In the genomic region with DNA sequence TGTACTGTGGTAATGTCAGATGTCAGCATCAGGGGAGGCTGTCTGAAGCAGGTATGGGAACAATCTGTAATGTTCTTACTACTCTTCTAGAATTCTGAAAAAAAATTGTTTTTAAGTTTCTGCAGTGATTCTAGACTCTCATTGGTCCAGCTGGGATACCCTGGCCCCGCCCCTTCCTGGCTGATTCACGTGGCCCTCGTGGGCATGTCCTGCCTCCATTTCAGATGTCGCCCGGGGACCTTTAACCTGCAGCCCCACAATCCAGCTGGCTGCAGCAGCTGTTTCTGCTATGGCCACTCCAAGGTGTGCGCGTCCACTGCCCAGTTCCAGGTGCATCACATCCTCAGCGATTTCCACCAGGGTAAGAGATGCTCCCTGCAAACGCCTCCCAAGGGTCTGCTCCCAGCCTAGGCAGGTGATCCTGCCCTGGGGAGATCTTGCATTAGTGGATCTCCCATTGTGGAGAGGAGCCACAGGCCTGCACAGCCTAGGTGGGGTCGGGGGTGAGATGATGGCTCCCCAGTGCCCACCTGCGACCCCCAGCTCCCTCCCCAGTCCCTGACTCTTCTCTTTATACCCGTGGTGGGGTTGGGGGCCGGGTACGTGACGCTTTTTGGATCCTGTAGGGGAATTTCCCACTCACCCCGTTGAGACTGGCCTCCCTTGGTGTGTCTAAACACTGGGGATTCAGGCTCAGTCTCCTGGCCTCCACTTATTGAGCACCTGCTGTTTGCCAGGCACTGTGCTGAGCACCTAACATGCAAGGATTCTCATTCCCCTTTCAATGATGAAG, we compare ENCODE assay signal across 12 cellular contexts. TPM values are rescaled to one million over a fixed set of nuclear protein-coding genes. Genes with fewer than 3 reads are reported as not detected.
DNase-seq lines count a peak whose midpoint lies in the region; ATAC-seq and TF ChIP-seq lines count a peak whose summit lies in the region.
"Had no signal": no experiment of that assay in that cellular context is flagged by ENCODE, and none has a peak within 500 bp of the region (broad histone marks: within the 10 kb centered on the region; RNA-seq: fewer than 3 reads in every experiment).

No MANE protein-coding gene starts in this region.

- TF ChIP-seq EP300 in SK-N-SH (IDR thresholded peaks at IDR 0.05; ENCODE audit: borderline replicate concordance in 1 of 2, low read depth in 1 of 2, low read length in 1 of 2) = no peak

- CTCF ChIA-PET in SK-N-SH (lab: Yijun Ruan, JAX) = interaction anchor here (0.9 to 5.8 kb wide), 13 partner anchors 12 to 339 kb away, joined by 3 to 116 read pairs (median 11); no protein-coding TSS in a partner anchor

- H3F3A ChIP-seq in SK-N-SH (replicated peaks; ENCODE audit: insufficient read depth) = no peaks in the 10 kb centered on the region

- no peaks in the 10 kb centered on the region for H3K9me2 ChIP-seq in SK-N-SH

- H3K4me3 ChIP-seq in SK-N-SH (ENCODE audit: low read depth in 2 of 2, low read length in 1 of 2) = no peak overlapping the region
- H3K4me3 ChIP-seq: heart right ventricle had no signal

- DNase-seq in COLO829 (ENCODE audit: low spot score) = peak; percentile 35
- DNase-seq in RPMI8226 = peak; percentile 55
- peak; percentile 28 to 37 for DNase-seq in activated T-cell treated with anti-CD3 and anti-CD28 coated beads, Interleukin-2, amount 50 U/mL, for 72 hours
- DNase-seq in stimulated activated CD4-positive, alpha-beta T cell treated with anti-CD3 and anti-CD28 coated beads, Interleukin-12 subunit alpha, Interleukin-12 subunit beta, amount 100 ng/mL, for 48 hours (ENCODE audit: low read depth in 2 of 3, low spot score in 1 of 3) = peak in 2 of 3 donors; percentile 19 to 20
- no peak for DNase-seq in SK-N-SH
- DNase-seq in NCI-H1417 treated with DMSO at 0.1 percent for 48 hours (lab: John Stamatoyannopoulos, UW) = no peak
- DNase-seq in left colon = no peak
- DNase-seq: aorta, heart right ventricle, NCI-H446, SHP77 treated with DMSO at 0.1 percent for 48 hours had no signal

- peaks cover 5% of the 10 kb centered on the region for H3K4me1 Mint-ChIP-seq in activated T-cell treated with anti-CD3 and anti-CD28 coated beads, Interleukin-2, amount 50 U/mL, for 72 hours (ENCODE audit: low read depth)

- H3K9ac ChIP-seq in SK-N-SH = no peak overlapping the region

- intact Hi-C loops in left colon (cut with DNase I, micrococcal nuclease) = loop anchor here (10.0 kb wide), 2 partner anchors 171 to 341 kb away; no protein-coding TSS in a partner anchor

- ATAC-seq in activated T-cell treated with anti-CD3 and anti-CD28 coated beads, Interleukin-2, amount 50 U/mL, for 72 hours (replicated peaks in 1 of 2) = peak; percentile 42 to 43
- ATAC-seq in GM19463 (IDR thresholded peaks at IDR 0.05; ENCODE audit: unreplicated experiment) (no peak), left colon (no peak)

- H3K36me3 Mint-ChIP-seq in activated T-cell treated with anti-CD3 and anti-CD28 coated beads, Interleukin-2, amount 50 U/mL, for 72 hours (ENCODE audit: insufficient read depth in 2 of 2) = no peaks in the 10 kb centered on the region

- no peaks in the 10 kb centered on the region for H4K20me1 ChIP-seq in SK-N-SH (ENCODE audit: insufficient read depth)

- H3K27me3 ChIP-seq in SK-N-SH (ENCODE audit: insufficient read depth) = no peaks in the 10 kb centered on the region

- no peak for TF ChIP-seq RAD21 in SK-N-SH (IDR thresholded peaks at IDR 0.05; ENCODE audit: low read length)

- H3K27ac ChIP-seq in SK-N-SH (ENCODE audit: low read depth in 2 of 2, low read length in 1 of 2) = no peak overlapping the region
- H3K27ac ChIP-seq: heart right ventricle had no signal

- no peak overlapping the region for H2AFZ ChIP-seq in SK-N-SH (ENCODE audit: low read depth)

- H3K4me2 ChIP-seq in SK-N-SH = no peak overlapping the region

- H3K27ac Mint-ChIP-seq in activated T-cell treated with anti-CD3 and anti-CD28 coated beads, Interleukin-2, amount 50 U/mL, for 72 hours = no peak overlapping the region

- no peak overlapping the region for H3K4me3 Mint-ChIP-seq in activated T-cell treated with anti-CD3 and anti-CD28 coated beads, Interleukin-2, amount 50 U/mL, for 72 hours

- H3K9me3 Mint-ChIP-seq in activated T-cell treated with anti-CD3 and anti-CD28 coated beads, Interleukin-2, amount 50 U/mL, for 72 hours = no peaks in the 10 kb centered on the region

- no peaks in the 10 kb centered on the region for H3K79me2 ChIP-seq in SK-N-SH (ENCODE audit: insufficient read depth)

- H3K36me3 ChIP-seq in SK-N-SH (replicated peaks in 1 of 2; ENCODE audit: control insufficient read depth in 1 of 2, insufficient read depth in 2 of 2, low read length in 1 of 2) = no peaks in the 10 kb centered on the region
- H3K36me3 ChIP-seq: heart right ventricle had no signal

- TF ChIP-seq CTCF in SK-N-SH (IDR thresholded peaks at IDR 0.05) = no peak

- H3K9me3 ChIP-seq in SK-N-SH = no peaks in the 10 kb centered on the region
- H3K9me3 ChIP-seq: heart right ventricle had no signal

- WGBS in SK-N-SH (ENCODE audit: low lambda C conversion rate) = 71% methylated on average over 16 of the region's 16 CpGs

- H3K27me3 Mint-ChIP-seq in activated T-cell treated with anti-CD3 and anti-CD28 coated beads, Interleukin-2, amount 50 U/mL, for 72 hours (ENCODE audit: low read depth) = peaks cover 5% of the 10 kb centered on the region

- H3K4me1 ChIP-seq in SK-N-SH (ENCODE audit: control insufficient read depth in 1 of 2, insufficient read depth in 2 of 2, low read depth in 1 of 2, low read length in 1 of 2) = no peaks in the 10 kb centered on the region; a peak in 1 of 4 replicates

- POLR2A ChIA-PET in SK-N-SH (lab: Yijun Ruan, JAX) = interaction anchor here (1.2 kb wide), 1 partner anchor 8 kb away, joined by 4 read pairs; no protein-coding TSS in a partner anchor

TF ChIP-seq in SK-N-SH, 30 proteins besides CTCF, POLR2A, EP300 and RAD21 (continues in another document):
- TF ChIP-seq FOXJ3 (CRISPR knock-in tag; IDR thresholded peaks at IDR 0.05) = no peak
- TF ChIP-seq, protein P1, sequence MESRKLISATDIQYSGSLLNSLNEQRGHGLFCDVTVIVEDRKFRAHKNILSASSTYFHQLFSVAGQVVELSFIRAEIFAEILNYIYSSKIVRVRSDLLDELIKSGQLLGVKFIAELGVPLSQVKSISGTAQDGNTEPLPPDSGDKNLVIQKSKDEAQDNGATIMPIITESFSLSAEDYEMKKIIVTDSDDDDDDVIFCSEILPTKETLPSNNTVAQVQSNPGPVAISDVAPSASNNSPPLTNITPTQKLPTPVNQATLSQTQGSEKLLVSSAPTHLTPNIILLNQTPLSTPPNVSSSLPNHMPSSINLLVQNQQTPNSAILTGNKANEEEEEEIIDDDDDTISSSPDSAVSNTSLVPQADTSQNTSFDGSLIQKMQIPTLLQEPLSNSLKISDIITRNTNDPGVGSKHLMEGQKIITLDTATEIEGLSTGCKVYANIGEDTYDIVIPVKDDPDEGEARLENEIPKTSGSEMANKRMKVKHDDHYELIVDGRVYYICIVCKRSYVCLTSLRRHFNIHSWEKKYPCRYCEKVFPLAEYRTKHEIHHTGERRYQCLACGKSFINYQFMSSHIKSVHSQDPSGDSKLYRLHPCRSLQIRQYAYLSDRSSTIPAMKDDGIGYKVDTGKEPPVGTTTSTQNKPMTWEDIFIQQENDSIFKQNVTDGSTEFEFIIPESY (IDR thresholded peaks at IDR 0.05; ENCODE audit: borderline replicate concordance, low read depth) = no peak
- no peak for TF ChIP-seq SIN3A (IDR thresholded peaks at IDR 0.05; ENCODE audit: borderline replicate concordance, low read depth, low read length)
- no peak for TF ChIP-seq RCOR1 (IDR thresholded peaks at IDR 0.05; ENCODE audit: low read length)
- TF ChIP-seq MEF2A (IDR thresholded peaks at IDR 0.05; ENCODE audit: borderline replicate concordance, low read depth) = no peak
- TF ChIP-seq NFIC (IDR thresholded peaks at IDR 0.05; ENCODE audit: borderline replicate concordance) = no peak
- TF ChIP-seq, protein P2, sequence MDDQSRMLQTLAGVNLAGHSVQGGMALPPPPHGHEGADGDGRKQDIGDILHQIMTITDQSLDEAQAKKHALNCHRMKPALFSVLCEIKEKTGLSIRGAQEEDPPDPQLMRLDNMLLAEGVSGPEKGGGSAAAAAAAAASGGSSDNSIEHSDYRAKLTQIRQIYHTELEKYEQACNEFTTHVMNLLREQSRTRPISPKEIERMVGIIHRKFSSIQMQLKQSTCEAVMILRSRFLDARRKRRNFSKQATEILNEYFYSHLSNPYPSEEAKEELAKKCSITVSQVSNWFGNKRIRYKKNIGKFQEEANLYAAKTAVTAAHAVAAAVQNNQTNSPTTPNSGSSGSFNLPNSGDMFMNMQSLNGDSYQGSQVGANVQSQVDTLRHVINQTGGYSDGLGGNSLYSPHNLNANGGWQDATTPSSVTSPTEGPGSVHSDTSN (IDR thresholded peaks at IDR 0.05) = no peak
- no peak for TF ChIP-seq CHD2 (IDR thresholded peaks at IDR 0.05; ENCODE audit: low read length, partially characterized antibody)
- no peak for TF ChIP-seq MXI1 (IDR thresholded peaks at IDR 0.05; ENCODE audit: low read depth, low read length)
- TF ChIP-seq YY1 (IDR thresholded peaks at IDR 0.05; ENCODE audit: low read depth) = no peak
- no peak for TF ChIP-seq JUND (IDR thresholded peaks at IDR 0.05)
- TF ChIP-seq, protein P3, sequence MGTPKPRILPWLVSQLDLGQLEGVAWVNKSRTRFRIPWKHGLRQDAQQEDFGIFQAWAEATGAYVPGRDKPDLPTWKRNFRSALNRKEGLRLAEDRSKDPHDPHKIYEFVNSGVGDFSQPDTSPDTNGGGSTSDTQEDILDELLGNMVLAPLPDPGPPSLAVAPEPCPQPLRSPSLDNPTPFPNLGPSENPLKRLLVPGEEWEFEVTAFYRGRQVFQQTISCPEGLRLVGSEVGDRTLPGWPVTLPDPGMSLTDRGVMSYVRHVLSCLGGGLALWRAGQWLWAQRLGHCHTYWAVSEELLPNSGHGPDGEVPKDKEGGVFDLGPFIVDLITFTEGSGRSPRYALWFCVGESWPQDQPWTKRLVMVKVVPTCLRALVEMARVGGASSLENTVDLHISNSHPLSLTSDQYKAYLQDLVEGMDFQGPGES (IDR thresholded peaks at IDR 0.05; ENCODE audit: low read depth, low read length) = no peak
- TF ChIP-seq GABPA (IDR thresholded peaks at IDR 0.05; ENCODE audit: low read depth) = no peak
- TF ChIP-seq FOSL2 (IDR thresholded peaks at IDR 0.05; ENCODE audit: borderline replicate concordance, low read depth) = no peak

RNA-seq across cellular contexts. Expression of a gene that starts 36.5 kb away (rescaled TPM):
- total RNA-seq in activated T-cell treated with anti-CD3 and anti-CD28 coated beads, Interleukin-2, amount 50 U/mL, for 72 hours = under 1 TPM; 0.65 to 0.74 TPM
- 0.06 and 0.07 TPM in 2 replicates for polyA plus RNA-seq in SK-N-SH (2012; rRNA removed)
- 0.01 and 0.08 TPM in 2 replicates for polyA plus RNA-seq in SK-N-SH (2012; cell fraction: cytosol; rRNA removed)
- polyA plus RNA-seq in SK-N-SH (2012; cell fraction: nucleus; rRNA removed) = 0.07 and 0.23 TPM in 2 replicates
- total RNA-seq in left colon = 1 to 10 TPM in 1 of 2 donors, under 1 TPM in 1; 0.82 to 1.3 TPM

RNA-seq across cellular contexts. Expression of a gene that starts 50.8 kb away (rescaled TPM):
- under 1 TPM; 0.53 to 0.89 TPM for total RNA-seq in activated T-cell treated with anti-CD3 and anti-CD28 coated beads, Interleukin-2, amount 50 U/mL, for 72 hours
- polyA plus RNA-seq in SK-N-SH (2012; rRNA removed) = 0.26 and 0.50 TPM in 2 replicates
- polyA plus RNA-seq in SK-N-SH (2012; cell fraction: cytosol; rRNA removed) = 0.28 and 0.45 TPM in 2 replicates
- polyA plus RNA-seq in SK-N-SH (2012; cell fraction: nucleus; rRNA removed) = 0.24 and 0.38 TPM in 2 replicates
- total RNA-seq in left colon = 1 to 10 TPM; 2.7 to 3.7 TPM

Comparison
In these comparisons a context has a peak if more than half of its experiments do, and no peak if none do; other contexts are left out.
1. DNase-seq: peak in COLO829 (single experiment), RPMI8226 (single experiment), activated T-cell treated with anti-CD3 and anti-CD28 coated beads, Interleukin-2, amount 50 U/mL, for 72 hours (2 of 2) and stimulated activated CD4-positive, alpha-beta T cell treated with anti-CD3 and anti-CD28 coated beads, Interleukin-12 subunit alpha, Interleukin-12 subunit beta, amount 100 ng/mL, for 48 hours (2 of 3); none in SK-N-SH (single experiment), NCI-H1417 treated with DMSO at 0.1 percent for 48 hours (single experiment) and left colon (0 of 2).
2. ATAC-seq: peak in activated T-cell treated with anti-CD3 and anti-CD28 coated beads, Interleukin-2, amount 50 U/mL, for 72 hours (2 of 2); none in GM19463 (single experiment) and left colon (single experiment).